8 cellular contexts compared by ENCODE assay signal in the genomic region with DNA sequence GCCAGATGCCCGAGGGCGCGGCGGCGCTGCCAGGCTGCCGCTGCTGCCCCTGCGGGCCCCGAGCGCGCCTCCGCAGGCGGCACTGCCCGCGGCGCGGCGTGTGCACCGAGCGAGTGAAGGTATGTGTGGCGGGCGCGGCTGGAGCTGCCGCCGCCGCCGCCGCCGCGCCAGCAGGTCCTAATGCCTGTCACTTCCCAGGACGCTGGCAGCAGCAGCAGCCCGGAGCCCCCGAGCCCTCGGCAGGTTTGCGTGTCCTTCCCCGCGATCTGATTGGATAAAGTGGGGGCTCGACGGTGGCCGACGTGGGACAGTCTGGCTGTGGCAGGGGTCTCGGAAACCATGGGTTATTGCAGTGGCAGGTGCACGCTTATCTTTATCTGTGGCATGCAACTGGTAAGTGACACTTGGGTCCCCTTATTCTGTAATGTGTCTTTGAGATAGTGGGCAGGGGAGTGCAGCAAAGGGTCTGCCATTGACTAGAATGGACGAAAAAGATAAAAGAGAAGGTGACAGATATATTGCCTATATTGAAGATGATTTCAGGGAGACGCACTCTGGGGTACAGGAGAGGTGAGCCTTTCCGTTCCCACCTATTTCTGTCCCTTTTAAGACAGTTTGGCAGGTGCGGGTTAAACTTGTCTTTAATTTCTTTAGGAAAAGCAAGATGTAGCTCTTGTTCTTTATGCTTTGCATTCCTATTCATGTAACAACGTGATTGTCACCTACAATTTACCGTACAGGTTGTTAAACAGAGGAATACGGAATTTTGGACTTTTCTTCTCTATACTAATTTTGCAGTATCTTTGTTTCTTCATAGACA. TPM values are rescaled to one million over a fixed set of nuclear protein-coding genes. Genes with fewer than 3 reads are reported as not detected.
DNase-seq lines count a peak whose midpoint lies in the region; ATAC-seq and TF ChIP-seq lines count a peak whose summit lies in the region.

A gene (plus strand): TSS at position 4 of the 820 bp plus-strand sequence.

- H3K36me3 Mint-ChIP-seq in WTC11: no peaks in the 10 kb centered on the region

- peak within 1 kb of the TSS; percentile 68 for H3K4me2 ChIP-seq in neural cell (ENCODE audit: low read length)

- no peaks in the 10 kb centered on the region for H3K9me3 Mint-ChIP-seq in WTC11

- peak within 1 kb of the TSS; percentile 70 for H2AFZ ChIP-seq in neural cell (ENCODE audit: low read depth, low read length)

- in situ Hi-C loops in KBM-7 (cut with MboI; ENCODE audit: low pct_unique_long_range_greater_than_20kb, low sequenced_read_pairs): no loop called here

- POLR2A ChIA-PET in WTC11 (lab: Charles Lee): no interaction called here

- TF ChIP-seq CTCF in WTC11 (IDR thresholded peaks at IDR 0.05): no peak
- TF ChIP-seq CTCF in foreskin fibroblast (IDR thresholded peaks at IDR 0.05; ENCODE audit: low read depth, low read length): no peak
- no peak for TF ChIP-seq CTCF in neural cell (IDR thresholded peaks at IDR 0.05; ENCODE audit: poor library complexity, severe bottlenecking)

- peaks cover 70% of the 10 kb centered on the region for H3K27me3 Mint-ChIP-seq in WTC11 (ENCODE audit: low read depth)

- no peaks in the 10 kb centered on the region for H4K20me1 ChIP-seq in neural cell (ENCODE audit: insufficient read depth)

- peak; percentile 28 for ATAC-seq in GM21390 (IDR thresholded peaks at IDR 0.05; ENCODE audit: unreplicated experiment)
- ATAC-seq in WTC11: peak; percentile 49

- peak within 1 kb of the TSS; percentile 75 for H3K9ac ChIP-seq in neural cell (ENCODE audit: low read length)

- peak; percentile 67 for TF ChIP-seq RAD21 in neural cell (conservative IDR thresholded peaks at IDR 0.05)

- H3K27ac ChIP-seq in neural cell (ENCODE audit: low read length): peak within 1 kb of the TSS; percentile 63

- CTCF ChIA-PET in WTC11 (lab: Charles Lee): interaction anchor here (2.2 to 2.8 kb wide), 2 partner anchors 89 to 162 kb away, joined by 13 to 26 read pairs; no protein-coding TSS in a partner anchor

- H3K4me3 Mint-ChIP-seq in WTC11: peak within 1 kb of the TSS; percentile 82

- peaks cover 18% of the 10 kb centered on the region for H3K79me2 ChIP-seq in neural cell (replicated peaks; ENCODE audit: insufficient read depth, low read length)

- H3K9me3 ChIP-seq in neural cell (ENCODE audit: low read length): no peaks in the 10 kb centered on the region

- no peaks in the 10 kb centered on the region for H3K36me3 ChIP-seq in neural cell (ENCODE audit: insufficient read depth, low read length)

- TF ChIP-seq EP300 in neural cell (conservative IDR thresholded peaks at IDR 0.05; ENCODE audit: poor library complexity, severe bottlenecking): peak; percentile 40

- H3K4me3 ChIP-seq in foreskin fibroblast (ENCODE audit: low read depth in 1 of 2, low read length in 2 of 2) (peak within 1 kb of the TSS; percentile 33 to 47), neural cell (ENCODE audit: low read length) (peak within 1 kb of the TSS; percentile 83)

- H3K9me2 ChIP-seq in neural cell (ENCODE audit: insufficient read depth, low read length): no peaks in the 10 kb centered on the region

- peak; percentile 77 for DNase-seq in DMS53 (lab: John Stamatoyannopoulos, UW)
- DNase-seq in KBM-7: peak; percentile 12
- DNase-seq in WTC11 (ENCODE audit: low spot score): peak; percentile 60
- peak in 1 of 2 donors; percentile 13 for DNase-seq in foreskin fibroblast
- DNase-seq in EL: no peak
- DNase-seq in mucosa of gallbladder (ENCODE audit: low spot score): no peak

- H3K27me3 ChIP-seq in neural cell (ENCODE audit: insufficient read depth, low read depth, low read length): no peaks in the 10 kb centered on the region

- H3F3A ChIP-seq in neural cell (ENCODE audit: insufficient read depth, low read length, poor library complexity, severe bottlenecking): no peaks in the 10 kb centered on the region

- H3K4me1 Mint-ChIP-seq in WTC11: peaks cover 9% of the 10 kb centered on the region

- no peak within 1 kb of the TSS for H3K27ac Mint-ChIP-seq in WTC11

TF ChIP-seq in WTC11, 78 proteins besides CTCF, POLR2A, EP300 and RAD21:
- no peak for TF ChIP-seq FOXK1 (CRISPR knock-in tag; IDR thresholded peaks at IDR 0.05)
- peak; percentile 59 for TF ChIP-seq NFYB (CRISPR knock-in tag; conservative IDR thresholded peaks at IDR 0.05; ENCODE audit: low read depth)
TF ChIP-seq in WTC11: peak in this region for 1.

TF ChIP-seq in neural cell, 6 proteins besides CTCF, POLR2A, EP300 and RAD21:
- TF ChIP-seq, protein P1, sequence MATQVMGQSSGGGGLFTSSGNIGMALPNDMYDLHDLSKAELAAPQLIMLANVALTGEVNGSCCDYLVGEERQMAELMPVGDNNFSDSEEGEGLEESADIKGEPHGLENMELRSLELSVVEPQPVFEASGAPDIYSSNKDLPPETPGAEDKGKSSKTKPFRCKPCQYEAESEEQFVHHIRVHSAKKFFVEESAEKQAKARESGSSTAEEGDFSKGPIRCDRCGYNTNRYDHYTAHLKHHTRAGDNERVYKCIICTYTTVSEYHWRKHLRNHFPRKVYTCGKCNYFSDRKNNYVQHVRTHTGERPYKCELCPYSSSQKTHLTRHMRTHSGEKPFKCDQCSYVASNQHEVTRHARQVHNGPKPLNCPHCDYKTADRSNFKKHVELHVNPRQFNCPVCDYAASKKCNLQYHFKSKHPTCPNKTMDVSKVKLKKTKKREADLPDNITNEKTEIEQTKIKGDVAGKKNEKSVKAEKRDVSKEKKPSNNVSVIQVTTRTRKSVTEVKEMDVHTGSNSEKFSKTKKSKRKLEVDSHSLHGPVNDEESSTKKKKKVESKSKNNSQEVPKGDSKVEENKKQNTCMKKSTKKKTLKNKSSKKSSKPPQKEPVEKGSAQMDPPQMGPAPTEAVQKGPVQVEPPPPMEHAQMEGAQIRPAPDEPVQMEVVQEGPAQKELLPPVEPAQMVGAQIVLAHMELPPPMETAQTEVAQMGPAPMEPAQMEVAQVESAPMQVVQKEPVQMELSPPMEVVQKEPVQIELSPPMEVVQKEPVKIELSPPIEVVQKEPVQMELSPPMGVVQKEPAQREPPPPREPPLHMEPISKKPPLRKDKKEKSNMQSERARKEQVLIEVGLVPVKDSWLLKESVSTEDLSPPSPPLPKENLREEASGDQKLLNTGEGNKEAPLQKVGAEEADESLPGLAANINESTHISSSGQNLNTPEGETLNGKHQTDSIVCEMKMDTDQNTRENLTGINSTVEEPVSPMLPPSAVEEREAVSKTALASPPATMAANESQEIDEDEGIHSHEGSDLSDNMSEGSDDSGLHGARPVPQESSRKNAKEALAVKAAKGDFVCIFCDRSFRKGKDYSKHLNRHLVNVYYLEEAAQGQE (IDR thresholded peaks at IDR 0.05; ENCODE audit: borderline replicate concordance): no peak
- TF ChIP-seq MXI1 (conservative IDR thresholded peaks at IDR 0.05; ENCODE audit: poor library complexity, severe bottlenecking) (peak; percentile 69), TAF1 (IDR thresholded peaks at IDR 0.05; ENCODE audit: low read depth) (no peak), SMC3 (conservative IDR thresholded peaks at IDR 0.05; ENCODE audit: poor library complexity) (peak; percentile 65), POLR2AphosphoS5 (IDR thresholded peaks at IDR 0.05) (peak; percentile 42)
TF ChIP-seq in neural cell: peak in this region for 3.

RNA-seq across cellular contexts. Expression of the gene that starts here (rescaled TPM):
- total RNA-seq in WTC11 (2021) (0.33 to 0.64 TPM (median 0.41 TPM) in 3 replicates), mucosa of gallbladder (0.29 TPM)
- polyA plus RNA-seq in neural cell: 23.2 and 28.4 TPM in 2 replicates
- 42.9 and 49.7 TPM in 2 replicates for polyA minus RNA-seq in neural cell

Comparison
In these comparisons a context has a peak if more than half of its experiments do, and no peak if none do; other contexts are left out.
1. Peak in DNase-seq and ATAC-seq in WTC11; RNA of the gene not detected or under 1 TPM.
2. DNase-seq: peak in DMS53 (single experiment) and KBM-7 (single experiment); none in EL (single experiment) and mucosa of gallbladder (single experiment).